27 cellular contexts compared by ENCODE assay signal in genomic region chr16:54351171-54351570, GRCh38.
"Had no signal": no experiment of that assay in that cellular context is flagged by ENCODE, and none has a peak within 500 bp of the region (broad histone marks: within the 10 kb centered on the region; RNA-seq: fewer than 3 reads in every experiment).

No MANE protein-coding gene starts in this region.

- FAIRE-seq: TTC549 had no signal

- H3K4me3 ChIP-seq: colonic mucosa, heart left ventricle, ovary, smooth muscle cell, stomach, thyroid gland, upper lobe of left lung, vagina had no signal

- H3K9me3 ChIP-seq: colonic mucosa, ovary, thyroid gland, upper lobe of left lung, vagina had no signal

- ATAC-seq: activated T-helper 17 cell treated with anti-CD3 and anti-CD28 coated beads, Interleukin-2, amount 50 U/mL, for 72 hours; heart left ventricle; left ventricle myocardium superior; stimulated activated naive B cell treated with anti-CD40 and anti-IgM and Interleukin-4, amounts not matched to agents 10 μg/mL and 1 μg/mL and 100 μg/mL, for 72 hours had no signal

- H3K4me1 ChIP-seq: colonic mucosa, heart left ventricle, stomach, thyroid gland, upper lobe of left lung had no signal

- DNase-seq: activated CD4-positive, alpha-beta memory T cell treated with anti-CD3 and anti-CD28 coated beads for 36 hours; activated CD4-positive, alpha-beta T cell treated with anti-CD3 and anti-CD28 coated beads, Interleukin-2, amount 10 ng/mL, durations not matched to agents 24 days and 14 days; activated CD4-positive, CD25-positive, alpha-beta regulatory T cell treated with anti-CD3 and anti-CD28 coated beads, Interleukin-2, amount 50 U/mL, for 72 hours; activated CD8-positive, alpha-beta memory T cell treated with anti-CD3 and anti-CD28 coated beads, Interleukin-2, amount 50 U/mL, for 4 hours; activated gamma-delta T cell treated with Interleukin-2 at 50 U/mL for 16 hours; activated naive CD4-positive, alpha-beta T cell treated with anti-CD3 and anti-CD28 coated beads, Interleukin-2, amount 50 U/mL, for 16 hours; activated T-cell treated with anti-CD3 and anti-CD28 coated beads, Interleukin-2, amount 50 U/mL, for 24 hours; amniotic stem cell; cerebellar nuclear complex; colonic mucosa; effector memory CD4-positive, alpha-beta T cell; foreskin fibroblast; heart left ventricle; left ventricle myocardium superior; ovary; retina; stimulated activated CD4-positive, alpha-beta T cell treated with anti-CD3 and anti-CD28 coated beads, Interleukin-1b, Interleukin-23, amount 100 ng/mL, for 48 hours; stimulated activated CD4-positive, alpha-beta T cell treated with anti-CD3 and anti-CD28 coated beads, Interleukin-4, amount 100 ng/mL, for 4 hours; stimulated activated CD8-positive, alpha-beta memory T cell treated with anti-CD3 and anti-CD28 coated beads, Interleukin-4, amount 100 ng/mL, for 48 hours; stimulated activated naive B cell treated with anti-CD40 and anti-IgM and Interleukin-4, amounts not matched to agents 10 μg/mL and 1 μg/mL and 100 μg/mL, for 72 hours; stomach; thyroid gland; upper lobe of left lung had no signal

- H3K4me2 ChIP-seq: smooth muscle cell had no signal

- H3K36me3 ChIP-seq: colonic mucosa, heart left ventricle, ovary, stomach, thyroid gland, upper lobe of left lung, vagina had no signal

- H3K27ac ChIP-seq: colonic mucosa, heart left ventricle, ovary, stomach, thyroid gland, upper lobe of left lung, vagina had no signal

- H3K27me3 ChIP-seq: colonic mucosa, heart left ventricle, ovary, stomach, thyroid gland, upper lobe of left lung, vagina had no signal
